Comparison of ENCODE assay signal across 9 cellular contexts in genomic region chr22:39524089-39524752, GRCh38. TPM values are rescaled to one million over a fixed set of nuclear protein-coding genes. Genes with fewer than 3 reads are reported as not detected.
DNase-seq lines count a peak whose midpoint lies in the region; ATAC-seq, FAIRE-seq and TF ChIP-seq lines count a peak whose summit lies in the region.
"Had no signal": no experiment of that assay in that cellular context is flagged by ENCODE, and none has a peak within 500 bp of the region (broad histone marks: within the 10 kb centered on the region; RNA-seq: fewer than 3 reads in every experiment).

No MANE protein-coding gene starts in this region.

- CTCF ChIA-PET in RWPE1 (lab: Yijun Ruan, JAX) (interaction anchor here (0.7 kb wide), 1 partner anchor 10 kb away, joined by 3 read pairs; no protein-coding TSS in a partner anchor), endothelial cell of umbilical vein (lab: Charles Lee) (interaction anchor here (0.7 to 2.5 kb wide), 6 partner anchors 10 to 512 kb away, joined by 3 to 17 read pairs (median 6); partner anchors contain the start of gene RPL3), GM10248 (lab: Yijun Ruan, JAX) (interaction anchor here (1.0 to 2.0 kb wide), 7 partner anchors 10 to 523 kb away, joined by 3 to 7 read pairs (median 6); no protein-coding TSS in a partner anchor)

- peaks cover 13% of the 10 kb centered on the region for H3K4me1 ChIP-seq in endothelial cell of umbilical vein (ENCODE audit: control insufficient read depth, extremely low read depth, insufficient read depth, low read length)

- peaks cover 5 to 24% of the 10 kb centered on the region in 2 experiments for H3K36me3 ChIP-seq in endothelial cell of umbilical vein (ENCODE audit: control insufficient read depth in 2 of 2, extremely low read depth in 1 of 2, insufficient read depth in 2 of 2, low read length in 2 of 2)

- no peak for ATAC-seq in stimulated activated effector memory CD8-positive, alpha-beta T cell treated with anti-CD3 and anti-CD28 coated beads, Interleukin-12 subunit alpha, Interleukin-12 subunit beta, amount 100 ng/mL, for 72 hours
- no peak for ATAC-seq in GM18511 (IDR thresholded peaks at IDR 0.05; ENCODE audit: unreplicated experiment)

- no peak overlapping the region for H3K9ac ChIP-seq in endothelial cell of umbilical vein (replicated peaks; ENCODE audit: extremely low read depth, insufficient read depth, low read length)

- TF ChIP-seq CTCF in RWPE1 (conservative IDR thresholded peaks at IDR 0.05; ENCODE audit: low read depth) (no peak), endothelial cell of umbilical vein (IDR thresholded peaks at IDR 0.05; ENCODE audit: extremely low read depth in 1 of 2, insufficient read depth in 1 of 2, low read depth in 1 of 2, low read length in 2 of 2) (no peak), GM10248 (IDR thresholded peaks at IDR 0.05; ENCODE audit: control extremely low read depth, extremely low read depth, low read depth, missing control alignments) (no peak)

- H3K9me3 ChIP-seq in endothelial cell of umbilical vein (replicated peaks; ENCODE audit: control insufficient read depth, insufficient read depth, low read length) = no peaks in the 10 kb centered on the region

- TF ChIP-seq POLR2A in endothelial cell of umbilical vein (IDR thresholded peaks at IDR 0.05; ENCODE audit: low read depth, low read length) = no peak

- peaks cover 64% of the 10 kb centered on the region for H3K36me3 Mint-ChIP-seq in T-helper 2 cell treated with Interferon-gamma antibody and Interleukin-4, amounts not matched to agents 5 μg/mL and 100 μg/mL, for 36 hours (ENCODE audit: low read depth)
- H3K36me3 Mint-ChIP-seq in stimulated activated effector memory CD8-positive, alpha-beta T cell treated with anti-CD3 and anti-CD28 coated beads, Interleukin-12 subunit alpha, Interleukin-12 subunit beta, amount 100 ng/mL, for 72 hours = peaks cover 96% of the 10 kb centered on the region

- no peak overlapping the region for H2AFZ ChIP-seq in endothelial cell of umbilical vein (ENCODE audit: low read depth, low read length)

- peaks cover 49% of the 10 kb centered on the region for H3K4me1 Mint-ChIP-seq in T-helper 2 cell treated with Interferon-gamma antibody and Interleukin-4, amounts not matched to agents 5 μg/mL and 100 μg/mL, for 36 hours (ENCODE audit: low read depth)
- peaks cover 85% of the 10 kb centered on the region for H3K4me1 Mint-ChIP-seq in stimulated activated effector memory CD8-positive, alpha-beta T cell treated with anti-CD3 and anti-CD28 coated beads, Interleukin-12 subunit alpha, Interleukin-12 subunit beta, amount 100 ng/mL, for 72 hours

- peak; percentile 37 for FAIRE-seq in endothelial cell of umbilical vein (lab: Jason Lieb, UNC)

- H3K27ac ChIP-seq in RWPE1 (peak overlapping the region; percentile 98), endothelial cell of umbilical vein (ENCODE audit: insufficient read depth, low read depth, low read length) (no peak overlapping the region)

- no peaks in the 10 kb centered on the region for H3K27me3 ChIP-seq in endothelial cell of umbilical vein (ENCODE audit: control insufficient read depth in 2 of 2, insufficient read depth in 2 of 2, low read length in 2 of 2)

- H3K27ac Mint-ChIP-seq in T-helper 2 cell treated with Interferon-gamma antibody and Interleukin-4, amounts not matched to agents 5 μg/mL and 100 μg/mL, for 36 hours = peak overlapping the region; percentile 82
- H3K27ac Mint-ChIP-seq in stimulated activated effector memory CD8-positive, alpha-beta T cell treated with anti-CD3 and anti-CD28 coated beads, Interleukin-12 subunit alpha, Interleukin-12 subunit beta, amount 100 ng/mL, for 72 hours = peak overlapping the region; percentile 100

- POLR2A ChIA-PET in RWPE1 (lab: Yijun Ruan, JAX; ENCODE audit: low non-redundant PET) (interaction anchor here (0.6 kb wide), 1 partner anchor 23 kb away, joined by 3 read pairs; no protein-coding TSS in a partner anchor), endothelial cell of umbilical vein (lab: Charles Lee) (interaction anchor here (0.7 to 2.5 kb wide), 4 partner anchors 22 to 755 kb away, joined by 3 to 11 read pairs (median 6); partner anchors contain the start of gene MIEF1), GM10248 (lab: Yijun Ruan, JAX) (interaction anchor here (0.6 to 1.7 kb wide), 7 partner anchors 28 to 823 kb away, joined by 3 to 5 read pairs (median 4); partner anchors contain the start of gene TAB1)

- no peak overlapping the region for H3K4me3 ChIP-seq in endothelial cell of umbilical vein (replicated peaks in 1 of 3; ENCODE audit: insufficient read depth in 1 of 3, low read depth in 1 of 3, low read length in 3 of 3)

- peak overlapping the region; percentile 51 for H3K4me3 Mint-ChIP-seq in T-helper 2 cell treated with Interferon-gamma antibody and Interleukin-4, amounts not matched to agents 5 μg/mL and 100 μg/mL, for 36 hours
- H3K4me3 Mint-ChIP-seq in stimulated activated effector memory CD8-positive, alpha-beta T cell treated with anti-CD3 and anti-CD28 coated beads, Interleukin-12 subunit alpha, Interleukin-12 subunit beta, amount 100 ng/mL, for 72 hours = peak overlapping the region; percentile 93

- intact Hi-C loops in endothelial cell of umbilical vein (cut with micrococcal nuclease) = loop anchor here (10.0 kb wide), 2 partner anchors 269 to 349 kb away; no protein-coding TSS in a partner anchor

- no peaks in the 10 kb centered on the region for H3K9me3 Mint-ChIP-seq in T-helper 2 cell treated with Interferon-gamma antibody and Interleukin-4, amounts not matched to agents 5 μg/mL and 100 μg/mL, for 36 hours
- no peaks in the 10 kb centered on the region for H3K9me3 Mint-ChIP-seq in stimulated activated effector memory CD8-positive, alpha-beta T cell treated with anti-CD3 and anti-CD28 coated beads, Interleukin-12 subunit alpha, Interleukin-12 subunit beta, amount 100 ng/mL, for 72 hours

- peaks cover 3% of the 10 kb centered on the region for H3K27me3 Mint-ChIP-seq in T-helper 2 cell treated with Interferon-gamma antibody and Interleukin-4, amounts not matched to agents 5 μg/mL and 100 μg/mL, for 36 hours (ENCODE audit: low read depth)

- dilution Hi-C loops in endothelial cell of umbilical vein (cut with MboI; ENCODE audit: extremely low pct_ligation_motif_present, low sequenced_read_pairs) = no loop called here

- no peaks in the 10 kb centered on the region for H4K20me1 ChIP-seq in endothelial cell of umbilical vein (replicated peaks; ENCODE audit: control insufficient read depth, extremely low read depth, insufficient read depth, low read length)

- BruUV-seq in endothelial cell of umbilical vein (replicated peaks; lab: Mats Ljungman, UMichigan) = no TSS peak

- no peak overlapping the region for H3K4me2 ChIP-seq in endothelial cell of umbilical vein (ENCODE audit: insufficient read depth, low read length)

- no peak for DNase-seq in T-helper 2 cell treated with Interferon-gamma antibody and Interleukin-4, amounts not matched to agents 5 μg/mL and 100 μg/mL, for 36 hours (ENCODE audit: low spot score)
- DNase-seq in T-helper 2 cell = no peak
- no peak for DNase-seq in RWPE1 (ENCODE audit: low spot score)
- no peak for DNase-seq in endothelial cell of umbilical vein (ENCODE audit: low read depth, low spot score)
- no peak for DNase-seq in stimulated activated effector memory CD8-positive, alpha-beta T cell treated with anti-CD3 and anti-CD28 coated beads, Interleukin-12 subunit alpha, Interleukin-12 subunit beta, amount 100 ng/mL, for 72 hours (ENCODE audit: low spot score in 2 of 2)
- no peak for DNase-seq in putamen (ENCODE audit: low spot score)
- DNase-seq in GM10248 (ENCODE audit: extremely low spot score) = no peak
- DNase-seq: stimulated activated CD4-positive, alpha-beta T cell treated with anti-CD3 and anti-CD28 coated beads, Interleukin-2, amount 100 ng/mL, for 48 hours had no signal

- no peaks in the 10 kb centered on the region for H3K9me1 ChIP-seq in endothelial cell of umbilical vein (replicated peaks; ENCODE audit: control insufficient read depth, extremely low read depth, insufficient read depth, low read length)

- H3K79me2 ChIP-seq in endothelial cell of umbilical vein (ENCODE audit: control insufficient read depth, insufficient read depth, low read length) = peaks cover 53% of the 10 kb centered on the region

RNA-seq across cellular contexts. Expression of gene ATF4, which starts 3.9 kb away (rescaled TPM):
- 312 and 324 TPM in 2 replicates for total RNA-seq in endothelial cell of umbilical vein
- polyA plus RNA-seq in endothelial cell of umbilical vein = 581 and 668 TPM in 2 replicates
- polyA plus RNA-seq in endothelial cell of umbilical vein (2011; cell fraction: cytosol; rRNA removed) = 869 and 960 TPM in 2 replicates
- polyA plus RNA-seq in endothelial cell of umbilical vein (2011; cell fraction: nucleus; rRNA removed) = 1,073 and 1,121 TPM in 2 replicates
- 312 and 313 TPM in 2 replicates for polyA plus RNA-seq in endothelial cell of umbilical vein (2012)
- polyA minus RNA-seq in endothelial cell of umbilical vein = 203 and 214 TPM in 2 replicates
- polyA minus RNA-seq in endothelial cell of umbilical vein (2011; cell fraction: cytosol; rRNA and poly(A)+ RNA removed) = 187 TPM
- polyA minus RNA-seq in endothelial cell of umbilical vein (2011; cell fraction: nucleus; rRNA and poly(A)+ RNA removed) = 160 and 165 TPM in 2 replicates

RNA-seq across cellular contexts. Expression of gene RPS19BP1, which starts 8.3 kb away (rescaled TPM):
- 63.0 and 66.6 TPM in 2 replicates for total RNA-seq in endothelial cell of umbilical vein
- 84.3 and 96.5 TPM in 2 replicates for polyA plus RNA-seq in endothelial cell of umbilical vein
- 80.6 and 106 TPM in 2 replicates for polyA plus RNA-seq in endothelial cell of umbilical vein (2011; cell fraction: cytosol; rRNA removed)
- 40.1 and 50.0 TPM in 2 replicates for polyA plus RNA-seq in endothelial cell of umbilical vein (2011; cell fraction: nucleus; rRNA removed)
- polyA plus RNA-seq in endothelial cell of umbilical vein (2012) = 45.5 and 46.8 TPM in 2 replicates
- 10.0 and 14.4 TPM in 2 replicates for polyA minus RNA-seq in endothelial cell of umbilical vein
- 9.5 TPM for polyA minus RNA-seq in endothelial cell of umbilical vein (2011; cell fraction: cytosol; rRNA and poly(A)+ RNA removed)
- polyA minus RNA-seq in endothelial cell of umbilical vein (2011; cell fraction: nucleus; rRNA and poly(A)+ RNA removed) = 6.6 and 10.2 TPM in 2 replicates

RNA-seq across cellular contexts. Expression of gene MIEF1, which starts 22.1 kb away (rescaled TPM):
- total RNA-seq in endothelial cell of umbilical vein = 24.7 and 31.1 TPM in 2 replicates
- 14.2 and 14.8 TPM in 2 replicates for polyA plus RNA-seq in endothelial cell of umbilical vein
- polyA plus RNA-seq in endothelial cell of umbilical vein (2011; cell fraction: cytosol; rRNA removed) = 13.2 and 13.6 TPM in 2 replicates
- polyA plus RNA-seq in endothelial cell of umbilical vein (2011; cell fraction: nucleus; rRNA removed) = 10.4 and 11.0 TPM in 2 replicates
- polyA plus RNA-seq in endothelial cell of umbilical vein (2012) = 16.4 and 18.8 TPM in 2 replicates
- 28.1 and 29.4 TPM in 2 replicates for polyA minus RNA-seq in endothelial cell of umbilical vein
- 16.6 TPM for polyA minus RNA-seq in endothelial cell of umbilical vein (2011; cell fraction: cytosol; rRNA and poly(A)+ RNA removed)
- 7.9 and 11.6 TPM in 2 replicates for polyA minus RNA-seq in endothelial cell of umbilical vein (2011; cell fraction: nucleus; rRNA and poly(A)+ RNA removed)

RNA-seq across cellular contexts. Expression of gene CACNA1I, which starts 46.3 kb away (rescaled TPM):
- not detected in 2 replicates for total RNA-seq in endothelial cell of umbilical vein
- 0.02 TPM in 1 of 2 replicates, not detected in the other for polyA plus RNA-seq in endothelial cell of umbilical vein
- polyA plus RNA-seq in endothelial cell of umbilical vein (2011; cell fraction: cytosol; rRNA removed) = not detected in 2 replicates
- 0.01 TPM in 1 of 2 replicates, not detected in the other for polyA plus RNA-seq in endothelial cell of umbilical vein (2011; cell fraction: nucleus; rRNA removed)
- polyA plus RNA-seq in endothelial cell of umbilical vein (2012) = not detected in 2 replicates
- polyA minus RNA-seq in endothelial cell of umbilical vein = not detected in 2 replicates
- not detected for polyA minus RNA-seq in endothelial cell of umbilical vein (2011; cell fraction: cytosol; rRNA and poly(A)+ RNA removed)
- polyA minus RNA-seq in endothelial cell of umbilical vein (2011; cell fraction: nucleus; rRNA and poly(A)+ RNA removed) = not detected in 2 replicates
